In the genomic region with DNA sequence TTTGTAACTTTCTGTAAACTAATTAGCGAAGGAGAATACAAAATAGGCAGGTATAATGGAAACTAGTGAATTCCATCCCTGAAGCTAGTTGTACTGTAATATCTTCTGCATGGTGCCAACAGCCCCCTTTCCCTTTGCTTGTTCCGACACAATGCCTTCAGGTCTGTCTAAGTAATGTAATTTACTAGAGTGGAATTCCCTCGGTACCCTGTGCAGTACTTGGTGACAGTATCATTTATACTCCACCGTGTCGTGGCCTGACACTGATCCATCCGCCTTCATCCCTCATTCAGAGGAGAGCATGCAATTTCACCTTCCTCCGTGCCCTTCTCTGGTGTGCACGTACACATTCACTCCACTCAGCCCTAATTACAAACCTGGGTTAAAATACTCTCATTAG, we compare ENCODE assay signal across 21 cellular contexts.
A peak's percentile ranks its signal among the peaks of the same experiment; 100 is the strongest.
DNase-seq lines count a peak whose midpoint lies in the region; ATAC-seq, FAIRE-seq and TF ChIP-seq lines count a peak whose summit lies in the region.
"Had no signal": no experiment of that assay in that cellular context is flagged by ENCODE, and none has a peak within 500 bp of the region (broad histone marks: within the 10 kb centered on the region; RNA-seq: fewer than 3 reads in every experiment).

No MANE protein-coding gene starts in this region.

- TF ChIP-seq POLR2A in GM12892 (IDR thresholded peaks at IDR 0.05; ENCODE audit: low read depth, low read length), result no peak

- no peak for FAIRE-seq in GM12892 (lab: Jason Lieb, UNC)
- FAIRE-seq: HepG2 had no signal

- H3K36me3 Mint-ChIP-seq in activated naive CD4-positive, alpha-beta T cell treated with anti-CD3 and anti-CD28 coated beads for 36 hours (ENCODE audit: low read depth), result peaks cover 37% of the 10 kb centered on the region
- H3K36me3 Mint-ChIP-seq in activated CD8-positive, alpha-beta T cell treated with anti-CD3 and anti-CD28 coated beads, Interleukin-2, amount 10 ng/mL, durations not matched to agents 7 days and 5 days (ENCODE audit: low read depth), result peaks cover 76% of the 10 kb centered on the region
- H3K36me3 Mint-ChIP-seq in activated naive CD8-positive, alpha-beta T cell treated with anti-CD3 and anti-CD28 coated beads for 36 hours, result peaks cover 90% of the 10 kb centered on the region
- H3K36me3 Mint-ChIP-seq in stimulated activated effector memory CD8-positive, alpha-beta T cell treated with anti-CD3 and anti-CD28 coated beads, Interleukin-12 subunit alpha, Interleukin-12 subunit beta, amount 100 ng/mL, for 72 hours, result peaks cover 26% of the 10 kb centered on the region
- no peaks in the 10 kb centered on the region for H3K36me3 Mint-ChIP-seq in MCF 10A (ENCODE audit: insufficient read depth, unreplicated experiment)

- peak overlapping the region; percentile 89 for H3K4me3 Mint-ChIP-seq in activated naive CD4-positive, alpha-beta T cell treated with anti-CD3 and anti-CD28 coated beads for 36 hours
- H3K4me3 Mint-ChIP-seq in activated CD8-positive, alpha-beta T cell treated with anti-CD3 and anti-CD28 coated beads, Interleukin-2, amount 10 ng/mL, durations not matched to agents 7 days and 5 days, result peak overlapping the region; percentile 93
- peak overlapping the region; percentile 89 for H3K4me3 Mint-ChIP-seq in activated naive CD8-positive, alpha-beta T cell treated with anti-CD3 and anti-CD28 coated beads for 36 hours
- H3K4me3 Mint-ChIP-seq in stimulated activated effector memory CD8-positive, alpha-beta T cell treated with anti-CD3 and anti-CD28 coated beads, Interleukin-12 subunit alpha, Interleukin-12 subunit beta, amount 100 ng/mL, for 72 hours, result peak overlapping the region; percentile 73
- no peak overlapping the region for H3K4me3 Mint-ChIP-seq in MCF 10A (ENCODE audit: unreplicated experiment)
- H3K4me3 Mint-ChIP-seq: HFFc6 had no signal

- peak overlapping the region; percentile 94 for H3K27ac Mint-ChIP-seq in activated naive CD4-positive, alpha-beta T cell treated with anti-CD3 and anti-CD28 coated beads for 36 hours
- peak overlapping the region; percentile 4 for H3K27ac Mint-ChIP-seq in activated CD8-positive, alpha-beta T cell treated with anti-CD3 and anti-CD28 coated beads, Interleukin-2, amount 10 ng/mL, durations not matched to agents 7 days and 5 days
- H3K27ac Mint-ChIP-seq in activated naive CD8-positive, alpha-beta T cell treated with anti-CD3 and anti-CD28 coated beads for 36 hours, result peak overlapping the region; percentile 97
- no peak overlapping the region for H3K27ac Mint-ChIP-seq in stimulated activated effector memory CD8-positive, alpha-beta T cell treated with anti-CD3 and anti-CD28 coated beads, Interleukin-12 subunit alpha, Interleukin-12 subunit beta, amount 100 ng/mL, for 72 hours
- no peak overlapping the region for H3K27ac Mint-ChIP-seq in MCF 10A (ENCODE audit: low read depth, unreplicated experiment)
- H3K27ac Mint-ChIP-seq: HFFc6 had no signal

- POLR2A ChIA-PET in activated CD8-positive, alpha-beta T cell treated with anti-CD3 and anti-CD28 coated beads, Interleukin-2, amount 10 ng/mL, durations not matched to agents 7 days and 5 days (lab: Charles Lee), result interaction anchor here (1.0 kb wide), 1 partner anchor 142 kb away, joined by 3 read pairs; no protein-coding TSS in a partner anchor
- POLR2A ChIA-PET in MCF 10A (lab: Yijun Ruan, JAX), result no interaction called here

- H3K27me3 Mint-ChIP-seq in activated naive CD4-positive, alpha-beta T cell treated with anti-CD3 and anti-CD28 coated beads for 36 hours (ENCODE audit: low read depth), result no peaks in the 10 kb centered on the region
- H3K27me3 Mint-ChIP-seq in activated CD8-positive, alpha-beta T cell treated with anti-CD3 and anti-CD28 coated beads, Interleukin-2, amount 10 ng/mL, durations not matched to agents 7 days and 5 days (ENCODE audit: low read depth), result no peaks in the 10 kb centered on the region
- H3K27me3 Mint-ChIP-seq in activated naive CD8-positive, alpha-beta T cell treated with anti-CD3 and anti-CD28 coated beads for 36 hours, result no peaks in the 10 kb centered on the region
- no peaks in the 10 kb centered on the region for H3K27me3 Mint-ChIP-seq in MCF 10A (ENCODE audit: insufficient read depth, unreplicated experiment)

- CTCF ChIA-PET in activated naive CD4-positive, alpha-beta T cell treated with anti-CD3 and anti-CD28 coated beads for 36 hours (lab: Charles Lee), result interaction anchor here (0.8 kb wide), 1 partner anchor 136 kb away, joined by 4 read pairs; no protein-coding TSS in a partner anchor
- CTCF ChIA-PET in activated CD8-positive, alpha-beta T cell treated with anti-CD3 and anti-CD28 coated beads, Interleukin-2, amount 10 ng/mL, durations not matched to agents 7 days and 5 days (lab: Charles Lee), result no interaction called here
- CTCF ChIA-PET in MCF 10A (lab: Yijun Ruan, JAX), result no interaction called here

- TF ChIP-seq CTCF in MCF 10A (IDR thresholded peaks at IDR 0.05; ENCODE audit: unreplicated experiment), result no peak

- H3K9me3 Mint-ChIP-seq in activated naive CD4-positive, alpha-beta T cell treated with anti-CD3 and anti-CD28 coated beads for 36 hours, result no peaks in the 10 kb centered on the region
- H3K9me3 Mint-ChIP-seq in activated CD8-positive, alpha-beta T cell treated with anti-CD3 and anti-CD28 coated beads, Interleukin-2, amount 10 ng/mL, durations not matched to agents 7 days and 5 days (ENCODE audit: insufficient read depth), result no peaks in the 10 kb centered on the region
- no peaks in the 10 kb centered on the region for H3K9me3 Mint-ChIP-seq in activated naive CD8-positive, alpha-beta T cell treated with anti-CD3 and anti-CD28 coated beads for 36 hours
- no peaks in the 10 kb centered on the region for H3K9me3 Mint-ChIP-seq in stimulated activated effector memory CD8-positive, alpha-beta T cell treated with anti-CD3 and anti-CD28 coated beads, Interleukin-12 subunit alpha, Interleukin-12 subunit beta, amount 100 ng/mL, for 72 hours
- H3K9me3 Mint-ChIP-seq in MCF 10A (ENCODE audit: unreplicated experiment), result no peaks in the 10 kb centered on the region
- H3K9me3 Mint-ChIP-seq: HFFc6 had no signal

- no TSS peak for BruUV-seq in MCF 10A (replicated peaks; lab: Mats Ljungman, UMichigan)

- H3K4me1 Mint-ChIP-seq in activated naive CD4-positive, alpha-beta T cell treated with anti-CD3 and anti-CD28 coated beads for 36 hours (ENCODE audit: low read depth), result peaks cover 93% of the 10 kb centered on the region
- H3K4me1 Mint-ChIP-seq in activated CD8-positive, alpha-beta T cell treated with anti-CD3 and anti-CD28 coated beads, Interleukin-2, amount 10 ng/mL, durations not matched to agents 7 days and 5 days (ENCODE audit: low read depth), result peaks cover 85% of the 10 kb centered on the region
- peaks cover 73% of the 10 kb centered on the region for H3K4me1 Mint-ChIP-seq in activated naive CD8-positive, alpha-beta T cell treated with anti-CD3 and anti-CD28 coated beads for 36 hours
- peaks cover 77% of the 10 kb centered on the region for H3K4me1 Mint-ChIP-seq in stimulated activated effector memory CD8-positive, alpha-beta T cell treated with anti-CD3 and anti-CD28 coated beads, Interleukin-12 subunit alpha, Interleukin-12 subunit beta, amount 100 ng/mL, for 72 hours
- peaks cover 6% of the 10 kb centered on the region for H3K4me1 Mint-ChIP-seq in MCF 10A (ENCODE audit: insufficient read depth, unreplicated experiment)

- no peak for DNase-seq in activated naive CD4-positive, alpha-beta T cell treated with anti-CD3 and anti-CD28 coated beads for 36 hours
- DNase-seq in activated naive CD4-positive, alpha-beta T cell treated with anti-CD3 and anti-CD28 coated beads, Interleukin-2, amount 50 U/mL, for 16 hours, result no peak
- no peak for DNase-seq in activated CD8-positive, alpha-beta T cell treated with anti-CD3 and anti-CD28 coated beads, Interleukin-2, amount 10 ng/mL, durations not matched to agents 7 days and 5 days
- DNase-seq in activated naive CD8-positive, alpha-beta T cell treated with anti-CD3 and anti-CD28 coated beads for 36 hours, result no peak
- no peak for DNase-seq in stimulated activated effector memory CD8-positive, alpha-beta T cell treated with anti-CD3 and anti-CD28 coated beads, Interleukin-12 subunit alpha, Interleukin-12 subunit beta, amount 100 ng/mL, for 72 hours (ENCODE audit: low spot score in 2 of 2)
- no peak for DNase-seq in amniotic stem cell (lab: John Stamatoyannopoulos, UW)
- DNase-seq in GM12892 (ENCODE audit: insufficient read length), result no peak
- DNase-seq in MCF 10A (ENCODE audit: unreplicated experiment), result no peak
- DNase-seq: ACHN, DND-41, H7, HFFc6, NCI-H1417, NCI-H187, NCI-H2107, NCI-H226, NCI-H524, PC-3, RPMI8226, SIG-M5 had no signal

- no peak for ATAC-seq in activated CD8-positive, alpha-beta T cell treated with anti-CD3 and anti-CD28 coated beads, Interleukin-2, amount 10 ng/mL, durations not matched to agents 7 days and 5 days
- ATAC-seq in stimulated activated effector memory CD8-positive, alpha-beta T cell treated with anti-CD3 and anti-CD28 coated beads, Interleukin-12 subunit alpha, Interleukin-12 subunit beta, amount 100 ng/mL, for 72 hours, result no peak
- ATAC-seq: HepG2, PC-3 had no signal

- intact Hi-C loops in activated naive CD4-positive, alpha-beta T cell treated with anti-CD3 and anti-CD28 coated beads for 36 hours (cut with micrococcal nuclease), result no loop called here
- intact Hi-C loops in MCF 10A (cut with micrococcal nuclease), result no loop called here

Comparison
In these comparisons a context has a peak if more than half of its experiments do, and no peak if none do; other contexts are left out.
1. H3K27ac Mint-ChIP-seq: peak in activated naive CD4-positive, alpha-beta T cell treated with anti-CD3 and anti-CD28 coated beads for 36 hours (single experiment), activated CD8-positive, alpha-beta T cell treated with anti-CD3 and anti-CD28 coated beads, Interleukin-2, amount 10 ng/mL, durations not matched to agents 7 days and 5 days (single experiment) and activated naive CD8-positive, alpha-beta T cell treated with anti-CD3 and anti-CD28 coated beads for 36 hours (single experiment); none in stimulated activated effector memory CD8-positive, alpha-beta T cell treated with anti-CD3 and anti-CD28 coated beads, Interleukin-12 subunit alpha, Interleukin-12 subunit beta, amount 100 ng/mL, for 72 hours (single experiment) and MCF 10A (single experiment).